Comparison of ENCODE assay signal across 20 cellular contexts in genomic region chr2:237140689-237141285, GRCh38. TPM values are rescaled to one million over a fixed set of nuclear protein-coding genes. Genes with fewer than 3 reads are reported as not detected.
DNase-seq lines count a peak whose midpoint lies in the region; ATAC-seq and TF ChIP-seq lines count a peak whose summit lies in the region.
"Had no signal": no experiment of that assay in that cellular context is flagged by ENCODE, and none has a peak within 500 bp of the region (broad histone marks: within the 10 kb centered on the region; RNA-seq: fewer than 3 reads in every experiment).

No MANE protein-coding gene starts in this region.

- H3K4me1 ChIP-seq in prostate gland (replicated peaks) (no peaks in the 10 kb centered on the region), vagina (peaks cover 23% of the 10 kb centered on the region), SK-N-SH (ENCODE audit: control insufficient read depth in 1 of 2, insufficient read depth in 2 of 2, low read depth in 1 of 2, low read length in 1 of 2) (no peaks in the 10 kb centered on the region), aorta (ENCODE audit: control insufficient read depth in 1 of 2, insufficient read depth in 2 of 2, low read length in 2 of 2) (no peaks in the 10 kb centered on the region)
- H3K4me1 ChIP-seq: Caco-2 had no signal

- H3K4me3 ChIP-seq in fibroblast of villous mesenchyme (ENCODE audit: low read depth, low read length) (no peak overlapping the region), prostate gland (no peak overlapping the region), vagina (no peak overlapping the region), SK-N-SH (ENCODE audit: low read depth in 2 of 2, low read length in 1 of 2) (no peak overlapping the region), aorta (ENCODE audit: low read length in 2 of 2) (no peak overlapping the region)
- H3K4me3 ChIP-seq: A549 had no signal

- H3K27me3 ChIP-seq in prostate gland (replicated peaks; ENCODE audit: insufficient read depth), result no peaks in the 10 kb centered on the region
- H3K27me3 ChIP-seq in vagina, result no peaks in the 10 kb centered on the region
- H3K27me3 ChIP-seq in SK-N-SH (ENCODE audit: insufficient read depth), result no peaks in the 10 kb centered on the region
- no peaks in the 10 kb centered on the region for H3K27me3 ChIP-seq in aorta (ENCODE audit: control insufficient read depth in 1 of 2, insufficient read depth in 2 of 2, low read length in 1 of 2)

- no peak overlapping the region for H3K9ac ChIP-seq in SK-N-SH

- H3K4me2 ChIP-seq in SK-N-SH, result no peak overlapping the region
- H3K4me2 ChIP-seq: A549 had no signal

- peak; percentile 30 for ATAC-seq in left ventricle myocardium superior
- ATAC-seq in aorta (ENCODE audit: low FRiP score), result no peak
- ATAC-seq: A549, HepG2 had no signal

- no peaks in the 10 kb centered on the region for H3K9me3 ChIP-seq in prostate gland
- H3K9me3 ChIP-seq in vagina, result no peaks in the 10 kb centered on the region
- no peaks in the 10 kb centered on the region for H3K9me3 ChIP-seq in SK-N-SH
- H3K9me3 ChIP-seq in aorta (ENCODE audit: control insufficient read depth, low read length), result no peaks in the 10 kb centered on the region
- H3K9me3 ChIP-seq: Caco-2 had no signal

- H3K27ac ChIP-seq in prostate gland (peak overlapping the region; percentile 7 to 15), vagina (peak overlapping the region; percentile 77), SK-N-SH (ENCODE audit: low read depth in 2 of 2, low read length in 1 of 2) (no peak overlapping the region), aorta (ENCODE audit: low read depth in 1 of 2, low read length in 2 of 2) (no peak overlapping the region)
- H3K27ac ChIP-seq: A549 had no signal

- TF ChIP-seq POLR2A in prostate gland (IDR thresholded peaks at IDR 0.05) (no peak), vagina (IDR thresholded peaks at IDR 0.05) (no peak)

- WGBS in prostate gland, result 78% methylated on average over 4 of the region's 4 CpGs
- whole genome bisulfite sequencing in SK-N-SH (ENCODE audit: low lambda C conversion rate), result 90% methylated on average over 4 of the region's 4 CpGs
- 95 to 97% methylated on average over 4 of the region's 4 CpGs for WGBS in aorta, 2 donors

- no peak for TF ChIP-seq RAD21 in SK-N-SH (IDR thresholded peaks at IDR 0.05; ENCODE audit: low read length)

- H2AFZ ChIP-seq in SK-N-SH (ENCODE audit: low read depth), result no peak overlapping the region

- DNase-seq in left ventricle myocardium superior (no peak), cardiac septum (ENCODE audit: low spot score) (no peak), fibroblast of villous mesenchyme (ENCODE audit: low read depth) (peak; percentile 61), prostate gland (ENCODE audit: low spot score) (no peak), vagina (ENCODE audit: extremely low spot score in 2 of 2) (peak in 1 of 2 donors; percentile 89), SK-N-SH (no peak), aorta (no peak)
- no peak for DNase-seq in activated naive CD4-positive, alpha-beta T cell treated with anti-CD3 and anti-CD28 coated beads, Interleukin-2, amount 50 U/mL, for 16 hours
- DNase-seq: AML-193, Caco-2, DMS53, H9, Karpas-422, NCI-H1417, NCI-H1930, NCI-H2171 treated with DMSO at 0.1 percent for 48 hours, NCI-H510A, NCI-H82 had no signal

- POLR2A ChIA-PET in SK-N-SH (lab: Yijun Ruan, JAX), result no interaction called here

- CTCF ChIA-PET in SK-N-SH (lab: Yijun Ruan, JAX), result interaction anchor here (1.5 to 4.2 kb wide), 2 partner anchors 13 to 18 kb away, joined by 3 to 13 read pairs; no protein-coding TSS in a partner anchor

- no peak for TF ChIP-seq CTCF in fibroblast of villous mesenchyme (IDR thresholded peaks at IDR 0.05; ENCODE audit: insufficient read depth, low read depth, low read length)
- no peak for TF ChIP-seq CTCF in prostate gland (IDR thresholded peaks at IDR 0.05)
- TF ChIP-seq CTCF in vagina (IDR thresholded peaks at IDR 0.05), result no peak
- TF ChIP-seq CTCF in SK-N-SH (IDR thresholded peaks at IDR 0.05), result no peak

- no peaks in the 10 kb centered on the region for H4K20me1 ChIP-seq in SK-N-SH (ENCODE audit: insufficient read depth)

- H3K9me2 ChIP-seq in SK-N-SH, result no peaks in the 10 kb centered on the region

- H3F3A ChIP-seq in SK-N-SH (replicated peaks; ENCODE audit: insufficient read depth), result peaks cover 6% of the 10 kb centered on the region

- no peak for TF ChIP-seq EP300 in SK-N-SH (IDR thresholded peaks at IDR 0.05; ENCODE audit: borderline replicate concordance in 1 of 2, low read depth in 1 of 2, low read length in 1 of 2)

- H3K79me2 ChIP-seq in SK-N-SH (ENCODE audit: insufficient read depth), result no peaks in the 10 kb centered on the region

- intact Hi-C loops in left ventricle myocardium superior (cut with micrococcal nuclease), result no loop called here
- intact Hi-C loops in cardiac septum (cut with DNase I), result no loop called here
- intact Hi-C loops in prostate gland (cut with DNase I), result no loop called here
- intact Hi-C loops in vagina (cut with DNase I), result loop anchor here (2.0 kb wide), 1 partner anchor 260 kb away; no protein-coding TSS in a partner anchor
- intact Hi-C loops in aorta (cut with DNase I), result no loop called here

- no peaks in the 10 kb centered on the region for H3K36me3 ChIP-seq in prostate gland
- no peaks in the 10 kb centered on the region for H3K36me3 ChIP-seq in vagina
- H3K36me3 ChIP-seq in SK-N-SH (replicated peaks in 1 of 2; ENCODE audit: control insufficient read depth in 1 of 2, insufficient read depth in 2 of 2, low read length in 1 of 2), result no peaks in the 10 kb centered on the region
- no peaks in the 10 kb centered on the region for H3K36me3 ChIP-seq in aorta (ENCODE audit: control insufficient read depth in 1 of 2, insufficient read depth in 2 of 2, low read length in 1 of 2)

TF ChIP-seq in SK-N-SH, 30 proteins besides CTCF, POLR2A, EP300 and RAD21:
- no peak for TF ChIP-seq TCF12 (IDR thresholded peaks at IDR 0.05)
- no peak for TF ChIP-seq ZBTB33 (IDR thresholded peaks at IDR 0.05; ENCODE audit: borderline replicate concordance, low read depth)
- TF ChIP-seq RXRA (IDR thresholded peaks at IDR 0.05; ENCODE audit: borderline replicate concordance, low read depth), result no peak
- TF ChIP-seq ELF1 (IDR thresholded peaks at IDR 0.05), result no peak
- TF ChIP-seq GABPA (IDR thresholded peaks at IDR 0.05; ENCODE audit: low read depth), result no peak
- TF ChIP-seq MXI1 (IDR thresholded peaks at IDR 0.05; ENCODE audit: low read depth, low read length), result no peak
- no peak for TF ChIP-seq SIN3A (IDR thresholded peaks at IDR 0.05; ENCODE audit: borderline replicate concordance, low read depth, low read length)
- no peak for TF ChIP-seq FOXJ3 (CRISPR knock-in tag; IDR thresholded peaks at IDR 0.05)
- no peak for TF ChIP-seq JUND (IDR thresholded peaks at IDR 0.05)
- no peak for TF ChIP-seq USF1 (IDR thresholded peaks at IDR 0.05; ENCODE audit: borderline replicate concordance, low read depth)
- no peak for TF ChIP-seq NFIC (IDR thresholded peaks at IDR 0.05; ENCODE audit: borderline replicate concordance)
TF ChIP-seq in SK-N-SH: peak in this region for 0.

RNA-seq across cellular contexts. Expression of gene COPS8, which starts 55.1 kb away (rescaled TPM):
- total RNA-seq in left ventricle myocardium superior (90.7 TPM), cardiac septum (86.7 TPM), fibroblast of villous mesenchyme (78.3 and 98.0 TPM in 2 replicates), prostate gland (10 to 100 TPM; 73.1 to 90.0 TPM), vagina (46.9 TPM), aorta (10 to 100 TPM; 44.0 to 46.0 TPM)
- polyA plus RNA-seq in SK-N-SH (2012; rRNA removed) (107 and 123 TPM in 2 replicates), aorta (10 to 100 TPM; 42.8 to 60.3 TPM)
- 147 and 188 TPM in 2 replicates for polyA plus RNA-seq in SK-N-SH (2012; cell fraction: cytosol; rRNA removed)
- 29.4 and 69.0 TPM in 2 replicates for polyA plus RNA-seq in SK-N-SH (2012; cell fraction: nucleus; rRNA removed)

Comparison
In these comparisons a context has a peak if more than half of its experiments do, and no peak if none do; other contexts are left out.
1. H3K27ac ChIP-seq: peak in prostate gland (2 of 2) and vagina (single experiment); none in SK-N-SH (0 of 2) and aorta (0 of 2).